22 cellular contexts compared by ENCODE assay signal in the genomic region with DNA sequence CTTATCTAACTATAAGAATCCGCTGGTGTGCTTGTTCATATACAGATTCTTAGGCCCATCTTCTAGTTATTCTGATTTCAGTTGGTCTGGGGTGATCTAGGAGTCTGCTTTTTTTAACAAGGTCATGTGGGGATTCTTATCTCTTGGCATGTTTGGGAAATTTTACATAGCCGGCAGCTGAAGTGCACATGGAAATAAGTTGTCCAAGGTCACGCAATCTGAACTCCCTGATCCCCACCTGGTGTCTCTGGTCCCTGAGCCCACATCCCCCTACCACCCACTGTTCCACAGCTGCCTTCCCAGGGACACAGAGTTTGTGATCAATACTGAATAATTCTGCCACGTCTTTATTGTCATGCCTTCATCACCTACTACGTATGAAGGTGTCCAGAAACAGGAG.
DNase-seq lines count a peak whose midpoint lies in the region; ATAC-seq, FAIRE-seq and TF ChIP-seq lines count a peak whose summit lies in the region.
"Had no signal": no experiment of that assay in that cellular context is flagged by ENCODE, and none has a peak within 500 bp of the region (broad histone marks: within the 10 kb centered on the region; RNA-seq: fewer than 3 reads in every experiment).

No MANE protein-coding gene starts in this region.

- POLR2A ChIA-PET in K562 (lab: Yijun Ruan, JAX): no interaction called here

- H3K36me3 Mint-ChIP-seq in stimulated activated naive B cell treated with anti-CD40 and anti-IgM and Interleukin-4, amounts not matched to agents 10 μg/mL and 1 μg/mL and 100 μg/mL, for 72 hours: peaks cover 41 to 50% of the 10 kb centered on the region in 2 donors

- no peak overlapping the region for H3K27ac Mint-ChIP-seq in stimulated activated naive B cell treated with anti-CD40 and anti-IgM and Interleukin-4, amounts not matched to agents 10 μg/mL and 1 μg/mL and 100 μg/mL, for 72 hours

- TF ChIP-seq CTCF in heart left ventricle (IDR thresholded peaks at IDR 0.05): no peak
- no peak for TF ChIP-seq CTCF in K562 (IDR thresholded peaks at IDR 0.05 in 2 of 3, conservative IDR thresholded peaks at IDR 0.05 in 1 of 3; ENCODE audit: insufficient read depth in 2 of 3, low read depth in 1 of 3, low read length in 3 of 3)
- TF ChIP-seq CTCF in pancreas (IDR thresholded peaks at IDR 0.05): no peak
- TF ChIP-seq CTCF in testis (IDR thresholded peaks at IDR 0.05): no peak

- no peak for TF ChIP-seq EP300 in K562 (IDR thresholded peaks at IDR 0.05; ENCODE audit: low read length)

- H3K4me3 ChIP-seq in heart left ventricle (no peak overlapping the region), right cardiac atrium (ENCODE audit: low read length) (no peak overlapping the region), K562 (no peak overlapping the region), pancreas (no peak overlapping the region), testis (no peak overlapping the region)
- H3K4me3 ChIP-seq: SK-N-MC had no signal

- H3K4me3 Mint-ChIP-seq in stimulated activated naive B cell treated with anti-CD40 and anti-IgM and Interleukin-4, amounts not matched to agents 10 μg/mL and 1 μg/mL and 100 μg/mL, for 72 hours: no peak overlapping the region
- H3K4me3 Mint-ChIP-seq: CD8-positive, alpha-beta memory T cell had no signal

- DNase-seq in heart left ventricle (no peak), right cardiac atrium (no peak), K562 (ENCODE audit: extremely low read depth in 1 of 4, low spot score in 3 of 4) (no peak), pancreas (peak in 3 of 6 donors; percentile 66 to 80 (median 70)), testis (no peak), DMS53 treated with DMSO at 0.1 percent for 48 hours (lab: John Stamatoyannopoulos, UW; ENCODE audit: unreplicated experiment) (no peak)
- no peak for DNase-seq in stimulated activated naive B cell treated with anti-CD40 and anti-IgM and Interleukin-4, amounts not matched to agents 10 μg/mL and 1 μg/mL and 100 μg/mL, for 72 hours
- DNase-seq: Calu3; CD8-positive, alpha-beta memory T cell; DMS153; Kasumi-1; NCI-H1417; NCI-H187; NCI-H2107; NCI-H446 treated with DMSO at 0.1 percent for 48 hours; NCI-H526 treated with DMSO at 0.1 percent for 48 hours; SHP77 treated with DMSO at 0.1 percent for 48 hours had no signal

- no peak overlapping the region for H2AFZ ChIP-seq in K562 (ENCODE audit: low read depth, low read length)

- peaks cover 13% of the 10 kb centered on the region for H3K79me2 ChIP-seq in K562 (ENCODE audit: control insufficient read depth, insufficient read depth, low read length)

- no peaks in the 10 kb centered on the region for H4K20me1 ChIP-seq in K562 (replicated peaks; ENCODE audit: control insufficient read depth, insufficient read depth, low read length)

- TSS peak; percentile 6 for BruUV-seq in K562 (replicated peaks; lab: Mats Ljungman, UMichigan)

- H3K36me3 ChIP-seq in heart left ventricle: peaks cover 0 to 62% (median 45%) of the 10 kb centered on the region in 9 donors
- H3K36me3 ChIP-seq in K562 (ENCODE audit: control insufficient read depth, insufficient read depth, low read length): peaks cover 87% of the 10 kb centered on the region
- peaks cover 0 to 10% (median 4%) of the 10 kb centered on the region in 3 donors for H3K36me3 ChIP-seq in pancreas
- H3K36me3 ChIP-seq in testis (ENCODE audit: low read depth, missing control alignments): no peaks in the 10 kb centered on the region

- 46 to 62% (median 50%) methylated on average over 5 of the region's 5 CpGs for WGBS in heart left ventricle, 4 donors
- 63% methylated on average over 5 of the region's 5 CpGs for WGBS in right cardiac atrium
- WGBS in K562 (ENCODE audit: insufficient coverage, low coverage, missing lambda C conversion rate): 95% methylated on average over 5 of the region's 5 CpGs
- WGBS in pancreas, 2 donors: 28 to 37% methylated on average over 5 of the region's 5 CpGs
- WGBS in testis, 2 donors: 54 to 81% methylated on average over 5 of the region's 5 CpGs

- no peaks in the 10 kb centered on the region for H3K27me3 ChIP-seq in heart left ventricle
- H3K27me3 ChIP-seq in right cardiac atrium (ENCODE audit: control insufficient read depth, insufficient read depth): no peaks in the 10 kb centered on the region
- H3K27me3 ChIP-seq in K562 (ENCODE audit: control insufficient read depth in 2 of 2, insufficient read depth in 2 of 2, low read length in 2 of 2): no peaks in the 10 kb centered on the region
- H3K27me3 ChIP-seq in pancreas: no peaks in the 10 kb centered on the region
- no peaks in the 10 kb centered on the region for H3K27me3 ChIP-seq in testis

- in situ Hi-C loops in K562 (cut with MboI): no loop called here

- ATAC-seq in heart left ventricle: peak in 2 of 4 donors; percentile 8 to 9
- ATAC-seq in right cardiac atrium: no peak
- ATAC-seq in K562: no peak
- peak; percentile 24 to 74 (median 65) for ATAC-seq in pancreas
- no peak for ATAC-seq in stimulated activated naive B cell treated with anti-CD40 and anti-IgM and Interleukin-4, amounts not matched to agents 10 μg/mL and 1 μg/mL and 100 μg/mL, for 72 hours (replicated peaks)
- ATAC-seq in HG02623 (IDR thresholded peaks at IDR 0.05; ENCODE audit: unreplicated experiment): no peak

- no peaks in the 10 kb centered on the region for H3K27me3 Mint-ChIP-seq in stimulated activated naive B cell treated with anti-CD40 and anti-IgM and Interleukin-4, amounts not matched to agents 10 μg/mL and 1 μg/mL and 100 μg/mL, for 72 hours

- CTCF ChIA-PET in K562 (lab: Yijun Ruan, JAX; ENCODE audit: low intra/inter-chr PET ratio): no interaction called here

- H3K9me3 ChIP-seq in heart left ventricle: no peaks in the 10 kb centered on the region
- no peaks in the 10 kb centered on the region for H3K9me3 ChIP-seq in right cardiac atrium (ENCODE audit: control insufficient read depth, low read length)
- no peaks in the 10 kb centered on the region for H3K9me3 ChIP-seq in K562 (replicated peaks; ENCODE audit: control insufficient read depth, insufficient read depth, low read depth, low read length)
- no peaks in the 10 kb centered on the region for H3K9me3 ChIP-seq in pancreas
- no peaks in the 10 kb centered on the region for H3K9me3 ChIP-seq in testis

- H3K9ac ChIP-seq in K562 (ENCODE audit: insufficient read depth in 1 of 2, low read depth in 2 of 2, low read length in 2 of 2): no peak overlapping the region

- no peak overlapping the region for H3K4me2 ChIP-seq in K562 (ENCODE audit: insufficient read depth, low read length)

- FAIRE-seq in K562 (lab: Jason Lieb, UNC) (no peak), pancreas (lab: Jason Lieb, UNC) (no peak)
- FAIRE-seq: G401.6, GM18507 had no signal

- H3K4me1 Mint-ChIP-seq in stimulated activated naive B cell treated with anti-CD40 and anti-IgM and Interleukin-4, amounts not matched to agents 10 μg/mL and 1 μg/mL and 100 μg/mL, for 72 hours: peaks cover 7 to 20% of the 10 kb centered on the region in 2 donors

- H3K9me1 ChIP-seq in K562 (ENCODE audit: control insufficient read depth, insufficient read depth, low read length): no peaks in the 10 kb centered on the region

- peak overlapping the region in 9 of 12 donors; percentile 3 to 67 (median 44) for H3K27ac ChIP-seq in heart left ventricle
- H3K27ac ChIP-seq in right cardiac atrium (ENCODE audit: low read length): no peak overlapping the region
- H3K27ac ChIP-seq in K562 (ENCODE audit: extremely low read depth, low read depth, low read length): no peak overlapping the region
- H3K27ac ChIP-seq in pancreas: peak overlapping the region; percentile 10 to 70 (median 58)
- peak overlapping the region; percentile 5 to 29 for H3K27ac ChIP-seq in testis
- H3K27ac ChIP-seq: C4-2B had no signal

- no peaks in the 10 kb centered on the region for H3K9me3 Mint-ChIP-seq in stimulated activated naive B cell treated with anti-CD40 and anti-IgM and Interleukin-4, amounts not matched to agents 10 μg/mL and 1 μg/mL and 100 μg/mL, for 72 hours
- H3K9me3 Mint-ChIP-seq: CD8-positive, alpha-beta memory T cell had no signal

- H3K4me1 ChIP-seq in heart left ventricle (peaks cover 4 to 68% (median 56%) of the 10 kb centered on the region in 12 donors), right cardiac atrium (ENCODE audit: control insufficient read depth, insufficient read depth, low read length) (peaks cover 12% of the 10 kb centered on the region), K562 (replicated peaks in 1 of 2; ENCODE audit: control insufficient read depth in 2 of 2, insufficient read depth in 2 of 2, low read length in 2 of 2) (peaks cover 4 to 5% of the 10 kb centered on the region in 2 experiments; a peak in 4 of 5 replicates), pancreas (peaks cover 41 to 56% (median 56%) of the 10 kb centered on the region in 3 donors), testis (peaks cover 55% of the 10 kb centered on the region)

- TF ChIP-seq POLR2A in heart left ventricle (IDR thresholded peaks at IDR 0.05) (no peak), K562 (conservative IDR thresholded peaks at IDR 0.05) (no peak), testis (IDR thresholded peaks at IDR 0.05) (no peak)

- no peak for TF ChIP-seq RAD21 in K562 (CRISPR knock-in tag; conservative IDR thresholded peaks at IDR 0.05 in 1 of 2, IDR thresholded peaks at IDR 0.05 in 1 of 2)

- intact Hi-C loops in heart left ventricle (cut with DNase I): loop anchor here in 4 of 10 donors (5.0 to 10.0 kb wide), 3 partner anchors 107 to 117 kb away; partner anchors contain the start of gene RREB1 (in 2 of the 4)
- intact Hi-C loops in right cardiac atrium (cut with DNase I): loop anchor here in 1 of 4 donors (10.0 kb wide), 1 partner anchor 117 kb away; the partner anchor contains the start of gene RREB1
- intact Hi-C loops in K562 (cut with micrococcal nuclease): no loop called here
- intact Hi-C loops in pancreas (cut with DNase I): no loop called here
- intact Hi-C loops in testis (cut with DNase I; ENCODE audit: low total_unique reads): no loop called here

TF ChIP-seq in K562, 482 proteins besides CTCF, POLR2A, EP300 and RAD21 (continues in another document):
- TF ChIP-seq, protein P1, sequence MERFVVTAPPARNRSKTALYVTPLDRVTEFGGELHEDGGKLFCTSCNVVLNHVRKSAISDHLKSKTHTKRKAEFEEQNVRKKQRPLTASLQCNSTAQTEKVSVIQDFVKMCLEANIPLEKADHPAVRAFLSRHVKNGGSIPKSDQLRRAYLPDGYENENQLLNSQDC (CRISPR knock-in tag; IDR thresholded peaks at IDR 0.05): no peak
- TF ChIP-seq ZNF121 (CRISPR knock-in tag; conservative IDR thresholded peaks at IDR 0.05) (no peak), POU5F1 (IDR thresholded peaks at IDR 0.05; ENCODE audit: borderline replicate concordance, low read depth, low read length, partially characterized antibody) (no peak), ZNF311 (CRISPR knock-in tag; IDR thresholded peaks at IDR 0.05) (no peak), ETV1 (tag; conservative IDR thresholded peaks at IDR 0.05; ENCODE audit: low read depth) (no peak)

Comparison
In these comparisons a context has a peak if more than half of its experiments do, and no peak if none do; other contexts are left out.
1. H3K27ac ChIP-seq: peak in heart left ventricle (9 of 12), pancreas (4 of 4) and testis (2 of 2); none in right cardiac atrium (single experiment) and K562 (single experiment).
2. ATAC-seq: peak in pancreas (4 of 4); none in right cardiac atrium (0 of 2), K562 (single experiment), stimulated activated naive B cell treated with anti-CD40 and anti-IgM and Interleukin-4, amounts not matched to agents 10 μg/mL and 1 μg/mL and 100 μg/mL, for 72 hours (0 of 2) and HG02623 (single experiment).